ENCODE assay signal across 1 cellular context in genomic region chr2:123738643-123739042, GRCh38.
TF ChIP-seq lines count a peak whose summit lies in the region.

No MANE protein-coding gene starts in this region.

TF ChIP-seq in H1, 55 proteins besides CTCF, POLR2A, EP300 and RAD21 (continued from another document):
- TF ChIP-seq CHD7 (IDR thresholded peaks at IDR 0.05; ENCODE audit: insufficient replicate concordance, low read length): no peak
